Comparison of ENCODE assay signal across 13 cellular contexts in genomic region chr6:8329592-8329991, GRCh38.
"Had no signal": no experiment of that assay in that cellular context is flagged by ENCODE, and none has a peak within 500 bp of the region (broad histone marks: within the 10 kb centered on the region; RNA-seq: fewer than 3 reads in every experiment).

No MANE protein-coding gene starts in this region.

- ATAC-seq: activated naive CD4-positive, alpha-beta T cell treated with anti-CD3 and anti-CD28 coated beads, Interleukin-2, amount 50 U/mL, for 72 hours; activated T-cell treated with anti-CD3 and anti-CD28 coated beads, Interleukin-2, amount 50 U/mL, for 4 hours; natural killer cell; sciatic nerve; stimulated activated naive B cell treated with anti-CD40 and anti-IgM and Interleukin-4, amounts not matched to agents 10 μg/mL and 1 μg/mL and 100 μg/mL, for 72 hours had no signal

- DNase-seq: activated CD4-positive, alpha-beta T cell treated with anti-CD3 and anti-CD28 coated beads, Interleukin-2, amount 50 U/mL, for 4 hours; activated CD4-positive, CD25-positive, alpha-beta regulatory T cell treated with anti-CD3 and anti-CD28 coated beads, Interleukin-2, amount 50 U/mL, for 72 hours; activated effector memory CD4-positive, alpha-beta T cell treated with anti-CD3 and anti-CD28 coated beads, Interleukin-2, amount 50 U/mL, for 16 hours; activated T-cell treated with anti-CD3 and anti-CD28 coated beads, Interleukin-2, amount 50 U/mL, for 4 hours; anterior cingulate cortex; hypothalamus; immature natural killer cell; natural killer cell; spleen; stimulated activated CD4-positive, alpha-beta T cell treated with anti-CD3 and anti-CD28 coated beads, Interleukin-1b, Interleukin-23, amount 100 ng/mL, for 48 hours; stimulated activated naive B cell treated with anti-CD40 and anti-IgM and Interleukin-4, amounts not matched to agents 10 μg/mL and 1 μg/mL and 100 μg/mL, for 72 hours had no signal
